Comparison of ENCODE assay signal across 1 cellular context in the genomic region with DNA sequence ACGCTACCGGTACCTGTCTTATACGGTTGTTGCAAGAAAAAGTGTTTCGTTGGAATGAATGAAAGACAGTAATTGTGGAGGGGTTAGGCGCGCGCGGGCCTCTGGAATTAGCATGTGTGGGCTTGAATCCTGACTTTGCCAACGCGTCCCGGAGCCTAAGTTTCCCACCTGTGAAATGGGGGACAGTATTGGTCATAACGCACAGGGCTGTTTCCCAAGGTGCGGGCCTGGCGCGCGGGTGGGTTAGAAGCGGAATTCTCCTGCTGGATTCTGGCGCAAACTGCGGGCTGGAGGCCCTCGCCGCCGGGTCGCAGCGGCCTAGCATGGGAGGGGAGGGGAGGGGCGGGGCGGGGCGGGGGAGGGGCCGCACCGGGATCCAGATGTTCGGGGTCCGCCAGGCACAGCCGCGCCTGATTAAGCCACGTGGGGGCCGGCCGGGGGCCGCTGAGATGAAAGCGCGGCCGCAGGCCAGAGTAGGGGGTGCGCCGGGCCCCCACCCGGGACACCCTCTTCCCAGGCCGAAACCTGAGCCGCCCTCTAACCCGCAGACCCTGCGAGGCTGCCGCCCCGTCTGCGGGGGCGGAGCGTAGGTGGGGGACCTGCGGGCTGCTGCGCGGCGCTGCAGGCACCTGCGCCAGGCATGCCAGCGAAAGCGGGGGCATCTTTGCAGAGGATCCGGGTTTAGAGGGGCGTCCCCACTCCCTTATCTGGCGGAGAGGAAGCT.
TF ChIP-seq lines count a peak whose summit lies in the region.

No MANE protein-coding gene starts in this region.

TF ChIP-seq in HEK293, 187 proteins besides CTCF, POLR2A, EP300 and RAD21 (continued from another document):
- TF ChIP-seq ZNF449 (tag by site-specific recombination; IDR thresholded peaks at IDR 0.05) (no peak), GLIS2 (tag by site-specific recombination; IDR thresholded peaks at IDR 0.05) (peak; percentile 66), ZNF394 (tag by site-specific recombination; IDR thresholded peaks at IDR 0.05; ENCODE audit: borderline replicate concordance) (no peak), ZFHX2 (tag by site-specific recombination; conservative IDR thresholded peaks at IDR 0.05) (peak; percentile 98), SP2 (tag by site-specific recombination; IDR thresholded peaks at IDR 0.05) (peak; percentile 47), ZNF600 (tag by site-specific recombination; IDR thresholded peaks at IDR 0.05) (peak; percentile 19; the same call in 1 of the 2 replicates), PATZ1 (tag by site-specific recombination; IDR thresholded peaks at IDR 0.05) (peak; percentile 91), SP3 (tag by site-specific recombination; IDR thresholded peaks at IDR 0.05) (peak; percentile 87), ZBTB10 (tag by site-specific recombination; IDR thresholded peaks at IDR 0.05) (peak; percentile 35; the same call in 1 of the 2 replicates), PRDM1 (tag by site-specific recombination; IDR thresholded peaks at IDR 0.05) (no peak), KLF10 (tag by site-specific recombination; IDR thresholded peaks at IDR 0.05) (peak; percentile 31; the same call in 1 of the 2 replicates), KLF16 (tag by site-specific recombination; IDR thresholded peaks at IDR 0.05) (peak; percentile 38; the same call in 1 of the 2 replicates), ZNF335 (tag by site-specific recombination; conservative IDR thresholded peaks at IDR 0.05) (peak; percentile 90), GLIS1 (tag by site-specific recombination; IDR thresholded peaks at IDR 0.05) (peak; percentile 91), EGR2 (tag by site-specific recombination; IDR thresholded peaks at IDR 0.05; ENCODE audit: low read depth) (peak; percentile 92), PRDM10 (tag by site-specific recombination; IDR thresholded peaks at IDR 0.05) (no peak), ZIC2 (tag by site-specific recombination; IDR thresholded peaks at IDR 0.05) (peak; percentile 74), ZNF785 (tag by site-specific recombination; IDR thresholded peaks at IDR 0.05) (no peak), ZNF223 (tag by site-specific recombination; IDR thresholded peaks at IDR 0.05) (no peak), ZNF398 (tag by site-specific recombination; IDR thresholded peaks at IDR 0.05) (peak; percentile 80)
